22 cellular contexts compared by ENCODE assay signal in the genomic region with DNA sequence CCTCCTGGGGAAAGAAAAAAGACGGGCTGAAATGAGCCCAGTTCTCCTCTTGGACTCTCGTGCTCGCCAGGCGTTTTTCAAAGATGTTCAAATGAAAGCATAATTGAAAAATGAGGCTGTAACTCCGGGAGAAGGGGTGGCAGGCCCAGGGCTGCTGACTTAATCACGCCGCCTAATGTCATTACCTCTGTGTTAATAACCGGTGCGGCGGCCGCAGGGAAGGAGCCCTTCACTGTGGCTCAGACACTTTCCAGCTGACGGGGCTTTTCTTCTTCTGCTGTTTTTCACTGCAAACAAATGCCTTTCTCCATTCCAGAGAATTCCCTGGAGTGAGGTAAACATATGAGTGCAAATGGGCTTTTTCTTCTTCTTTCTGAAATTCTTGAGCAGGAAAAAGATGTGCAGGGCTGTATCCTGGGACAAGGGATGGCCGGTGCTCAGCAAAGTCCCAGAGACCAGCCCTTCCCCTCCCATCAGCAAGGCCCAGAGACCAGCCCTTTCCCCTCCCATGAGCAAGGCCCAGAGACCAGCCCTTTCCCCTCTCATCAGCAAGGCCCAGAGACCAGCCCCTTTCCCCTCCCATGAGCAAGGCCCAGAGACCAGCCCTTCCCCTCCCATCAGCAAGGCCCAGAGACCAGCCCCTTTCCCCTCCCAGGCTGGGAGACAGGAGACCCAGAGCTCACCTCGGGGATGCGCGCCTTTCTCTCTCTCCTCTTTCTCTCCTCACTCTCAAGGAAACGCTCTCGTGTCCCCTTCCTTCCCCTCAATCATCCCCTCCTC. TPM values are rescaled to one million over a fixed set of nuclear protein-coding genes. Genes with fewer than 3 reads are reported as not detected.
A peak's percentile ranks its signal among the peaks of the same experiment; 100 is the strongest.
DNase-seq lines count a peak whose midpoint lies in the region; ATAC-seq and TF ChIP-seq lines count a peak whose summit lies in the region.
"Had no signal": no experiment of that assay in that cellular context is flagged by ENCODE, and none has a peak within 500 bp of the region (broad histone marks: within the 10 kb centered on the region; RNA-seq: fewer than 3 reads in every experiment).

No MANE protein-coding gene starts in this region.

- H3K27ac Mint-ChIP-seq in natural killer cell treated with Interleukin-12 subunit alpha and Interleukin-12 subunit beta and Interleukin-15 and Interleukin-18, amount 100 ng/mL, for 72 hours = no peak overlapping the region
- no peak overlapping the region for H3K27ac Mint-ChIP-seq in natural killer cell
- H3K27ac Mint-ChIP-seq: activated B cell treated with CpG ODN at 0.5 μM for 24 hours; activated CD4-positive, alpha-beta memory T cell treated with anti-CD3 and anti-CD28 coated beads for 36 hours; immature natural killer cell had no signal

- H3K27me3 ChIP-seq in esophagus muscularis mucosa = no peaks in the 10 kb centered on the region
- H3K27me3 ChIP-seq: gastrocnemius medialis, Peyer's patch, SJCRH30 had no signal

- H3K27ac ChIP-seq in esophagus muscularis mucosa (replicated peaks in 1 of 4) = peak overlapping the region; percentile 29 to 50 (median 36)
- H3K27ac ChIP-seq: A549, C4-2B, epithelial cell of prostate, gastrocnemius medialis, KMS-11, Peyer's patch, SJCRH30 had no signal

- H3K36me3 Mint-ChIP-seq in natural killer cell treated with Interleukin-12 subunit alpha and Interleukin-12 subunit beta and Interleukin-15 and Interleukin-18, amount 100 ng/mL, for 72 hours = no peaks in the 10 kb centered on the region
- H3K36me3 Mint-ChIP-seq in natural killer cell = no peaks in the 10 kb centered on the region
- H3K36me3 Mint-ChIP-seq: activated CD4-positive, alpha-beta memory T cell treated with anti-CD3 and anti-CD28 coated beads for 36 hours; immature natural killer cell had no signal

- peaks cover 13 to 22% of the 10 kb centered on the region in 2 donors for H3K27me3 Mint-ChIP-seq in natural killer cell treated with Interleukin-12 subunit alpha and Interleukin-12 subunit beta and Interleukin-15 and Interleukin-18, amount 100 ng/mL, for 72 hours
- peaks cover 10 to 13% of the 10 kb centered on the region in 2 donors for H3K27me3 Mint-ChIP-seq in natural killer cell (ENCODE audit: low read depth in 2 of 2)

- peaks cover 12 to 21% (median 17%) of the 10 kb centered on the region in 4 donors for H3K4me1 ChIP-seq in esophagus muscularis mucosa
- H3K4me1 ChIP-seq: A549, gastrocnemius medialis, Peyer's patch, SJCRH30 had no signal

- H3K9me3 Mint-ChIP-seq in natural killer cell treated with Interleukin-12 subunit alpha and Interleukin-12 subunit beta and Interleukin-15 and Interleukin-18, amount 100 ng/mL, for 72 hours = no peaks in the 10 kb centered on the region
- H3K9me3 Mint-ChIP-seq in natural killer cell = no peaks in the 10 kb centered on the region
- H3K9me3 Mint-ChIP-seq: activated B cell treated with CpG ODN at 0.5 μM for 24 hours; activated CD4-positive, alpha-beta memory T cell treated with anti-CD3 and anti-CD28 coated beads for 36 hours; immature natural killer cell had no signal

- DNase-seq in natural killer cell treated with Interleukin-12 subunit alpha and Interleukin-12 subunit beta and Interleukin-15 and Interleukin-18, amount 100 ng/mL, for 72 hours (ENCODE audit: low spot score) = peak; percentile 29
- DNase-seq in natural killer cell = no peak
- no peak for DNase-seq in esophagus muscularis mucosa (ENCODE audit: extremely low spot score)
- DNase-seq in islet precursor cell = peak; percentile 87
- DNase-seq in HUDEP-2 (lab: John Stamatoyannopoulos, UW; ENCODE audit: unreplicated experiment in 76 of 76) = no peak
- no peak for DNase-seq in MV-4-11 (lab: John Stamatoyannopoulos, UW)
- DNase-seq in OCI-M1 (lab: John Stamatoyannopoulos, UW) = no peak
- no peak for DNase-seq in superior temporal gyrus (ENCODE audit: extremely low spot score)

- 41% methylated on average over 18 of the region's 18 CpGs for WGBS in esophagus muscularis mucosa

- no peaks in the 10 kb centered on the region for H3K36me3 ChIP-seq in esophagus muscularis mucosa
- H3K36me3 ChIP-seq: gastrocnemius medialis, Peyer's patch, SJCRH30 had no signal

- no peak for TF ChIP-seq POLR2A in esophagus muscularis mucosa (IDR thresholded peaks at IDR 0.05; ENCODE audit: low read depth)

- no peak for ATAC-seq in natural killer cell treated with Interleukin-12 subunit alpha and Interleukin-12 subunit beta and Interleukin-15 and Interleukin-18, amount 100 ng/mL, for 72 hours
- ATAC-seq in natural killer cell = no peak

- TF ChIP-seq EP300 in esophagus muscularis mucosa (IDR thresholded peaks at IDR 0.05) = no peak

- TF ChIP-seq CTCF in natural killer cell (IDR thresholded peaks at IDR 0.05) = no peak
- no peak for TF ChIP-seq CTCF in esophagus muscularis mucosa (IDR thresholded peaks at IDR 0.05)

- H3K4me1 Mint-ChIP-seq in natural killer cell treated with Interleukin-12 subunit alpha and Interleukin-12 subunit beta and Interleukin-15 and Interleukin-18, amount 100 ng/mL, for 72 hours (ENCODE audit: low read depth in 2 of 2) = no peaks in the 10 kb centered on the region
- no peaks in the 10 kb centered on the region for H3K4me1 Mint-ChIP-seq in natural killer cell
- H3K4me1 Mint-ChIP-seq: activated B cell treated with CpG ODN at 0.5 μM for 24 hours, immature natural killer cell had no signal

- H3K9me3 ChIP-seq in esophagus muscularis mucosa = no peaks in the 10 kb centered on the region
- H3K9me3 ChIP-seq: A549, gastrocnemius medialis, Peyer's patch, SJCRH30 had no signal

- H3K4me3 Mint-ChIP-seq in natural killer cell treated with Interleukin-12 subunit alpha and Interleukin-12 subunit beta and Interleukin-15 and Interleukin-18, amount 100 ng/mL, for 72 hours = no peak overlapping the region
- H3K4me3 Mint-ChIP-seq in natural killer cell = no peak overlapping the region
- H3K4me3 Mint-ChIP-seq: activated B cell treated with CpG ODN at 0.5 μM for 24 hours; activated CD4-positive, alpha-beta memory T cell treated with anti-CD3 and anti-CD28 coated beads for 36 hours; immature natural killer cell had no signal

- intact Hi-C loops in natural killer cell (cut with micrococcal nuclease) = no loop called here
- intact Hi-C loops in esophagus muscularis mucosa (cut with DNase I) = loop anchor here (2.0 to 5.0 kb wide), 2 partner anchors 106 to 239 kb away; a partner anchor contains a TSS

- H3K4me3 ChIP-seq in esophagus muscularis mucosa = peak overlapping the region in 1 of 4 donors; percentile 22
- H3K4me3 ChIP-seq: A549, gastrocnemius medialis, lung, Peyer's patch, SJCRH30 had no signal

RNA-seq across cellular contexts. Expression of a gene that starts 33.4 kb away (rescaled TPM):
- total RNA-seq in natural killer cell treated with Interleukin-12 subunit alpha and Interleukin-12 subunit beta and Interleukin-15 and Interleukin-18, amount 100 ng/mL, for 72 hours = not detected
- total RNA-seq in natural killer cell (not detected), esophagus muscularis mucosa (not detected)
- total RNA-seq: activated B cell treated with CpG ODN at 0.5 μM for 24 hours; activated CD4-positive, alpha-beta memory T cell treated with anti-CD3 and anti-CD28 coated beads for 36 hours; dermis microvascular lymphatic vessel endothelial cell; G401; gastrocnemius medialis; omental fat pad; Peyer's patch; SJCRH30 had no signal

Comparison
In these comparisons a context has a peak if more than half of its experiments do, and no peak if none do; other contexts are left out.
1. DNase-seq: peak in natural killer cell treated with Interleukin-12 subunit alpha and Interleukin-12 subunit beta and Interleukin-15 and Interleukin-18, amount 100 ng/mL, for 72 hours (single experiment) and islet precursor cell (single experiment); none in natural killer cell (single experiment), esophagus muscularis mucosa (single experiment), HUDEP-2 (0 of 76), MV-4-11 (single experiment), OCI-M1 (single experiment) and superior temporal gyrus (single experiment).